ENCODE assay signal across 20 cellular contexts in genomic region chr10:78139336-78139735, GRCh38.
A peak's percentile ranks its signal among the peaks of the same experiment; 100 is the strongest.
DNase-seq lines count a peak whose midpoint lies in the region; ATAC-seq and TF ChIP-seq lines count a peak whose summit lies in the region.
"Had no signal": no experiment of that assay in that cellular context is flagged by ENCODE, and none has a peak within 500 bp of the region (broad histone marks: within the 10 kb centered on the region; RNA-seq: fewer than 3 reads in every experiment).

No MANE protein-coding gene starts in this region.

- no peak overlapping the region for H3K4me3 Mint-ChIP-seq in endodermal cell
- H3K4me3 Mint-ChIP-seq in CD8-positive, alpha-beta memory T cell: no peak overlapping the region
- H3K4me3 Mint-ChIP-seq: activated naive CD4-positive, alpha-beta T cell treated with anti-CD3 and anti-CD28 coated beads for 36 hours; CD4-positive, CD25-positive, alpha-beta regulatory T cell had no signal

- H3K9ac ChIP-seq in endodermal cell (ENCODE audit: extremely low read depth, low read length, poor library complexity, severe bottlenecking): no peak overlapping the region

- H3K27me3 ChIP-seq in A673 (replicated peaks; ENCODE audit: insufficient read depth, low read depth, low read length, poor library complexity) (no peaks in the 10 kb centered on the region), endodermal cell (ENCODE audit: control insufficient read depth, insufficient read depth, low read length, poor library complexity, severe bottlenecking) (no peaks in the 10 kb centered on the region)
- H3K27me3 ChIP-seq in CD8-positive, alpha-beta memory T cell (ENCODE audit: insufficient read depth, low read length, poor library complexity, severe bottlenecking): no peaks in the 10 kb centered on the region

- H3K4me1 ChIP-seq in A673 (ENCODE audit: insufficient read depth, low read length, poor library complexity, severe bottlenecking): peaks cover 6% of the 10 kb centered on the region
- no peaks in the 10 kb centered on the region for H3K4me1 ChIP-seq in endodermal cell (ENCODE audit: control insufficient read depth, insufficient read depth, low read length)
- H3K4me1 ChIP-seq in CD8-positive, alpha-beta memory T cell (ENCODE audit: insufficient read depth, low read length): no peaks in the 10 kb centered on the region
- H3K4me1 ChIP-seq: A549, spleen had no signal

- H3K36me3 Mint-ChIP-seq in endodermal cell (ENCODE audit: low read depth): no peaks in the 10 kb centered on the region
- H3K36me3 Mint-ChIP-seq in CD8-positive, alpha-beta memory T cell: no peaks in the 10 kb centered on the region
- H3K36me3 Mint-ChIP-seq: CD4-positive, CD25-positive, alpha-beta regulatory T cell had no signal

- H3K4me3 ChIP-seq in A673 (ENCODE audit: low read depth, low read length, poor library complexity, severe bottlenecking) (no peak overlapping the region), endodermal cell (ENCODE audit: low read length) (no peak overlapping the region)
- no peak overlapping the region for H3K4me3 ChIP-seq in CD8-positive, alpha-beta memory T cell (ENCODE audit: low read length)
- H3K4me3 ChIP-seq: A549, mucosa of descending colon, spleen had no signal

- peaks cover 5% of the 10 kb centered on the region for H3K4me1 Mint-ChIP-seq in endodermal cell
- H3K4me1 Mint-ChIP-seq in CD8-positive, alpha-beta memory T cell: no peaks in the 10 kb centered on the region
- H3K4me1 Mint-ChIP-seq: CD4-positive, CD25-positive, alpha-beta regulatory T cell had no signal

- H3K36me3 ChIP-seq in A673 (ENCODE audit: insufficient read depth, low read length, poor library complexity, severe bottlenecking) (no peaks in the 10 kb centered on the region), endodermal cell (ENCODE audit: control insufficient read depth, insufficient read depth, low read length) (no peaks in the 10 kb centered on the region)
- no peaks in the 10 kb centered on the region for H3K36me3 ChIP-seq in CD8-positive, alpha-beta memory T cell (ENCODE audit: insufficient read depth, low read length)
- H3K36me3 ChIP-seq: spleen had no signal

- peak overlapping the region; percentile 45 for H3K27ac Mint-ChIP-seq in endodermal cell
- no peak overlapping the region for H3K27ac Mint-ChIP-seq in CD8-positive, alpha-beta memory T cell
- H3K27ac Mint-ChIP-seq: activated naive CD4-positive, alpha-beta T cell treated with anti-CD3 and anti-CD28 coated beads for 36 hours; CD4-positive, CD25-positive, alpha-beta regulatory T cell had no signal

- ATAC-seq in GM18511 (IDR thresholded peaks at IDR 0.05; ENCODE audit: unreplicated experiment): no peak
- ATAC-seq: A549; mucosa of descending colon; stimulated activated naive CD8-positive, alpha-beta T cell treated with anti-CD3 and anti-CD28 coated beads, Interleukin-15, Interleukin-2, amounts not matched to agents 100 U/mL and 50 U/mL, for 24 hours had no signal

- CTCF ChIA-PET in A673 (lab: Charles Lee): no interaction called here
- CTCF ChIA-PET in CD8-positive, alpha-beta memory T cell (lab: Charles Lee): no interaction called here

- H3K9me3 Mint-ChIP-seq in endodermal cell: peaks cover 7% of the 10 kb centered on the region
- H3K9me3 Mint-ChIP-seq in CD8-positive, alpha-beta memory T cell: no peaks in the 10 kb centered on the region
- H3K9me3 Mint-ChIP-seq: activated naive CD4-positive, alpha-beta T cell treated with anti-CD3 and anti-CD28 coated beads for 36 hours had no signal

- H3K9me3 ChIP-seq in A673 (ENCODE audit: low read depth, low read length, poor library complexity, severe bottlenecking): no peaks in the 10 kb centered on the region
- H3K9me3 ChIP-seq in endodermal cell (ENCODE audit: control insufficient read depth, low read length): no peaks in the 10 kb centered on the region
- no peaks in the 10 kb centered on the region for H3K9me3 ChIP-seq in CD8-positive, alpha-beta memory T cell (ENCODE audit: low read length)
- H3K9me3 ChIP-seq: A549, mucosa of descending colon, spleen had no signal

- H3K27ac ChIP-seq in A673 (ENCODE audit: low read depth, low read length, poor library complexity, severe bottlenecking): peak overlapping the region; percentile 25
- H3K27ac ChIP-seq in endodermal cell (ENCODE audit: low read depth, low read length): peak overlapping the region; percentile 83
- no peak overlapping the region for H3K27ac ChIP-seq in CD8-positive, alpha-beta memory T cell (ENCODE audit: low read depth, low read length)
- H3K27ac ChIP-seq: A549, spleen had no signal

- intact Hi-C loops in A673 (cut with micrococcal nuclease; ENCODE audit: unreplicated experiment): loop anchor here (10.0 kb wide), 1 partner anchor 95 kb away; no protein-coding TSS in a partner anchor

- TF ChIP-seq CTCF in A673 (conservative IDR thresholded peaks at IDR 0.05; ENCODE audit: low read depth, low read length) (no peak), endodermal cell (conservative IDR thresholded peaks at IDR 0.05) (no peak)

- no TSS peak for BruUV-seq in A673 (replicated peaks; lab: Mats Ljungman, UMichigan)

- POLR2A ChIA-PET in A673 (lab: Charles Lee; ENCODE audit: low non-redundant PET): no interaction called here
- POLR2A ChIA-PET in CD8-positive, alpha-beta memory T cell (lab: Charles Lee): no interaction called here

- 74 to 82% methylated on average over 4 to 7 of the region's 9 CpGs for WGBS in endodermal cell (ENCODE audit: insufficient coverage in 1 of 2, insufficient read length in 1 of 2), 2 experiments

- H3K27me3 Mint-ChIP-seq in endodermal cell (ENCODE audit: insufficient read depth): peaks cover 11% of the 10 kb centered on the region
- H3K27me3 Mint-ChIP-seq in CD8-positive, alpha-beta memory T cell: peaks cover 14 to 31% of the 10 kb centered on the region in 2 donors

- DNase-seq in A673 (ENCODE audit: low spot score) (no peak), NCI-H2171 (lab: John Stamatoyannopoulos, UW) (peak; percentile 76), endodermal cell (peak; percentile 71), mucosa of gallbladder (ENCODE audit: low spot score) (peak; percentile 20)
- DNase-seq in CD8-positive, alpha-beta memory T cell: no peak
- no peak for DNase-seq in stimulated activated naive CD4-positive, alpha-beta T cell treated with Interleukin-2 at 50 U/mL for 16 hours (lab: John Stamatoyannopoulos, UW)
- no peak for DNase-seq in effector CD8-positive, alpha-beta T cell (lab: John Stamatoyannopoulos, UW)
- DNase-seq: activated CD4-positive, alpha-beta T cell treated with anti-CD3 and anti-CD28 coated beads, Interleukin-2, amount 50 U/mL, for 1 hour; activated naive CD4-positive, alpha-beta T cell treated with anti-CD3 and anti-CD28 coated beads for 36 hours; CD4-positive, CD25-positive, alpha-beta regulatory T cell; cortex of kidney; GOT3; kidney; mucosa of descending colon; NCI-H226; spleen; stimulated activated naive CD8-positive, alpha-beta T cell treated with anti-CD3 and anti-CD28 coated beads, Interleukin-15, Interleukin-2, amounts not matched to agents 100 U/mL and 50 U/mL, for 24 hours; T1000 had no signal

Comparison
In these comparisons a context has a peak if more than half of its experiments do, and no peak if none do; other contexts are left out.
1. DNase-seq: peak in NCI-H2171 (single experiment), endodermal cell (single experiment) and mucosa of gallbladder (single experiment); none in A673 (single experiment), CD8-positive, alpha-beta memory T cell (0 of 5), stimulated activated naive CD4-positive, alpha-beta T cell treated with Interleukin-2 at 50 U/mL for 16 hours (single experiment) and effector CD8-positive, alpha-beta T cell (single experiment).